ENCODE assay signal across 8 cellular contexts in the genomic region with DNA sequence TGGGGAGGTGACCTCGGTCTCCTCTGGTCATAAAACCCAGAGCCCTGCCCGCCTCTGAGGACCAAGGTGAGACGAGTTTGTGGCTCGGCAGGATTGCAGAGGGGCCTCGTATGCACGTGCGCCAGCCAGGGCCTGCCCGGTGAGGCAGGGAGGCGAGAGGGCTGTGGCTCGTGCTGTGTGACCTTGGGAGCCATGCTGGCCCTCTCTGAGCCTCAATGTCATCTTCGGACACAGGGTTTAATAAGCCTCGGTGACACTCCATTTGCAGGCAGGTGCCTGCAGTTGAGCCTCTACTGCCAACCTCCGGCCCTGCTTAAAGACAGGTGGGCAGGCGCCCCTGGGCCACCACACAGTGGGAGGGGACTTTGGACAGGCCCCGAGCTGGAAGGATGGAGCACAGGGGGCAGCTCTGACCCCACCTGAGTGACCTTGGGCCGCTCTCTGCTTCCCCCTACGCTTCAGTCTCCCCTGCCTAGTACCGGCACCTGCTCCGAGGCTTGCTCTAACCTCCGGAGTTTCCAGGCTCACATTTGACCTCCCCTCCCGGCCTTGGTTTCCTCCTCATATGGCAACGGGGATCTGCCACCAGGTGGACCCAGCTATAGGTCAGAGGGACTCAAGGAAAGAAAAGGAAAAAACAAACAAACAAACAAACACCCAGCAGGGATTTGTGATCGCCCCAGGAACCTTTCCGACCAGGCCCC. TPM values are rescaled to one million over a fixed set of nuclear protein-coding genes. Genes with fewer than 3 reads are reported as not detected.
DNase-seq lines count a peak whose midpoint lies in the region; ATAC-seq and TF ChIP-seq lines count a peak whose summit lies in the region.

No MANE protein-coding gene starts in this region.

- H3K4me1 ChIP-seq in GM23338 (ENCODE audit: insufficient read depth), result peaks cover 26% of the 10 kb centered on the region
- peaks cover 0 to 72% of the 10 kb centered on the region in 2 donors for H3K4me1 ChIP-seq in right atrium auricular region
- peaks cover 27% of the 10 kb centered on the region for H3K4me1 ChIP-seq in smooth muscle cell (ENCODE audit: low read depth)

- H3K79me2 ChIP-seq in GM23338 (replicated peaks; ENCODE audit: insufficient read depth), result peaks cover 65% of the 10 kb centered on the region
- peaks cover 66% of the 10 kb centered on the region for H3K79me2 ChIP-seq in smooth muscle cell (ENCODE audit: low read depth)

- peak overlapping the region; percentile 86 for H3K4me3 Mint-ChIP-seq in GM23338

- H3K4me2 ChIP-seq in GM23338, result peak overlapping the region; percentile 94
- peak overlapping the region; percentile 90 for H3K4me2 ChIP-seq in smooth muscle cell

- H3K27ac ChIP-seq in GM23338 (ENCODE audit: low read depth) (no peak overlapping the region), right atrium auricular region (peak overlapping the region; percentile 97 to 99), smooth muscle cell (ENCODE audit: low read depth) (peak overlapping the region; percentile 84)

- H4K20me1 ChIP-seq in GM23338 (replicated peaks; ENCODE audit: insufficient read depth) (peaks cover 33% of the 10 kb centered on the region), smooth muscle cell (ENCODE audit: low read depth) (peaks cover 65% of the 10 kb centered on the region)

- H3K4me3 ChIP-seq in GM23338, result peak overlapping the region; percentile 84
- H3K4me3 ChIP-seq in WI38 (ENCODE audit: low read depth, low read length), result peak overlapping the region; percentile 78
- peak overlapping the region; percentile 68 to 84 for H3K4me3 ChIP-seq in right atrium auricular region
- peak overlapping the region; percentile 92 for H3K4me3 ChIP-seq in smooth muscle cell

- H2AFZ ChIP-seq in GM23338 (no peak overlapping the region), smooth muscle cell (ENCODE audit: low read depth) (no peak overlapping the region)

- H3F3A ChIP-seq in GM23338 (replicated peaks; ENCODE audit: low read depth), result peaks cover 12% of the 10 kb centered on the region
- no peaks in the 10 kb centered on the region for H3F3A ChIP-seq in smooth muscle cell (ENCODE audit: low read depth)

- no peaks in the 10 kb centered on the region for H3K9me2 ChIP-seq in GM23338 (ENCODE audit: insufficient read depth)

- peak overlapping the region; percentile 93 for H3K9ac ChIP-seq in smooth muscle cell (ENCODE audit: low read depth)

- ATAC-seq in GM23338 (peak; percentile 3), HG02884 (IDR thresholded peaks at IDR 0.05; ENCODE audit: unreplicated experiment) (no peak), GM21390 (IDR thresholded peaks at IDR 0.05; ENCODE audit: unreplicated experiment) (no peak)

- DNase-seq in GM23338 (ENCODE audit: low spot score) (peak; percentile 67), right atrium auricular region (ENCODE audit: low spot score) (no peak), smooth muscle cell (lab: John Stamatoyannopoulos, UW; ENCODE audit: unreplicated experiment) (no peak), SHP77 (lab: John Stamatoyannopoulos, UW) (no peak)
- DNase-seq in stimulated activated CD4-positive, alpha-beta T cell treated with anti-CD3 and anti-CD28 coated beads, Interleukin-4, amount 100 ng/mL, for 24 hours, result no peak

- no peaks in the 10 kb centered on the region for H3K9me3 ChIP-seq in right atrium auricular region
- no peaks in the 10 kb centered on the region for H3K9me3 ChIP-seq in smooth muscle cell (replicated peaks; ENCODE audit: low read depth)

- WGBS in smooth muscle cell (ENCODE audit: low lambda C conversion rate), result 57% methylated on average over 24 of the region's 24 CpGs

- H3K36me3 Mint-ChIP-seq in GM23338 (ENCODE audit: low read depth), result peaks cover 3% of the 10 kb centered on the region; the same call in 1 of the 3 replicates

- peak; percentile 21 to 24; a peak in 2 of 4 replicates for TF ChIP-seq CTCF in GM23338 (conservative IDR thresholded peaks at IDR 0.05; ENCODE audit: low read depth in 2 of 2)
- TF ChIP-seq CTCF in WI38 (IDR thresholded peaks at IDR 0.05; ENCODE audit: low read depth, low read length), result 0 out of 2 replicates have a peak, but pooled peaks have one; percentile 8
- peak in 1 of 2 donors; percentile 19 for TF ChIP-seq CTCF in right atrium auricular region (IDR thresholded peaks at IDR 0.05)
- no peak for TF ChIP-seq CTCF in smooth muscle cell (IDR thresholded peaks at IDR 0.05; ENCODE audit: borderline replicate concordance, insufficient read depth, poor library complexity, severe bottlenecking)

- no peaks in the 10 kb centered on the region for H3K36me3 ChIP-seq in GM23338 (ENCODE audit: insufficient read depth)
- H3K36me3 ChIP-seq in right atrium auricular region, result peaks cover 10% of the 10 kb centered on the region
- H3K36me3 ChIP-seq in smooth muscle cell (ENCODE audit: low read depth), result no peaks in the 10 kb centered on the region

- peaks cover 14% of the 10 kb centered on the region for H3K27me3 Mint-ChIP-seq in GM23338 (ENCODE audit: insufficient read depth, low read depth, poor library complexity)

- H3K4me1 Mint-ChIP-seq in GM23338, result peaks cover 13% of the 10 kb centered on the region

- H3K27ac Mint-ChIP-seq in GM23338, result peak overlapping the region; percentile 95

- H3K27me3 ChIP-seq in GM23338 (ENCODE audit: insufficient read depth) (peaks cover 17% of the 10 kb centered on the region), right atrium auricular region (no peaks in the 10 kb centered on the region), smooth muscle cell (ENCODE audit: low read depth) (no peaks in the 10 kb centered on the region)

- no peaks in the 10 kb centered on the region; the same call in 2 of the 3 replicates for H3K9me3 Mint-ChIP-seq in GM23338

TF ChIP-seq in GM23338, 12 proteins besides CTCF, POLR2A, EP300 and RAD21 (continues in another document):
- TF ChIP-seq, protein P1, sequence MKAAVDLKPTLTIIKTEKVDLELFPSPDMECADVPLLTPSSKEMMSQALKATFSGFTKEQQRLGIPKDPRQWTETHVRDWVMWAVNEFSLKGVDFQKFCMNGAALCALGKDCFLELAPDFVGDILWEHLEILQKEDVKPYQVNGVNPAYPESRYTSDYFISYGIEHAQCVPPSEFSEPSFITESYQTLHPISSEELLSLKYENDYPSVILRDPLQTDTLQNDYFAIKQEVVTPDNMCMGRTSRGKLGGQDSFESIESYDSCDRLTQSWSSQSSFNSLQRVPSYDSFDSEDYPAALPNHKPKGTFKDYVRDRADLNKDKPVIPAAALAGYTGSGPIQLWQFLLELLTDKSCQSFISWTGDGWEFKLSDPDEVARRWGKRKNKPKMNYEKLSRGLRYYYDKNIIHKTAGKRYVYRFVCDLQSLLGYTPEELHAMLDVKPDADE (IDR thresholded peaks at IDR 0.05), result no peak
- TF ChIP-seq, protein P2, sequence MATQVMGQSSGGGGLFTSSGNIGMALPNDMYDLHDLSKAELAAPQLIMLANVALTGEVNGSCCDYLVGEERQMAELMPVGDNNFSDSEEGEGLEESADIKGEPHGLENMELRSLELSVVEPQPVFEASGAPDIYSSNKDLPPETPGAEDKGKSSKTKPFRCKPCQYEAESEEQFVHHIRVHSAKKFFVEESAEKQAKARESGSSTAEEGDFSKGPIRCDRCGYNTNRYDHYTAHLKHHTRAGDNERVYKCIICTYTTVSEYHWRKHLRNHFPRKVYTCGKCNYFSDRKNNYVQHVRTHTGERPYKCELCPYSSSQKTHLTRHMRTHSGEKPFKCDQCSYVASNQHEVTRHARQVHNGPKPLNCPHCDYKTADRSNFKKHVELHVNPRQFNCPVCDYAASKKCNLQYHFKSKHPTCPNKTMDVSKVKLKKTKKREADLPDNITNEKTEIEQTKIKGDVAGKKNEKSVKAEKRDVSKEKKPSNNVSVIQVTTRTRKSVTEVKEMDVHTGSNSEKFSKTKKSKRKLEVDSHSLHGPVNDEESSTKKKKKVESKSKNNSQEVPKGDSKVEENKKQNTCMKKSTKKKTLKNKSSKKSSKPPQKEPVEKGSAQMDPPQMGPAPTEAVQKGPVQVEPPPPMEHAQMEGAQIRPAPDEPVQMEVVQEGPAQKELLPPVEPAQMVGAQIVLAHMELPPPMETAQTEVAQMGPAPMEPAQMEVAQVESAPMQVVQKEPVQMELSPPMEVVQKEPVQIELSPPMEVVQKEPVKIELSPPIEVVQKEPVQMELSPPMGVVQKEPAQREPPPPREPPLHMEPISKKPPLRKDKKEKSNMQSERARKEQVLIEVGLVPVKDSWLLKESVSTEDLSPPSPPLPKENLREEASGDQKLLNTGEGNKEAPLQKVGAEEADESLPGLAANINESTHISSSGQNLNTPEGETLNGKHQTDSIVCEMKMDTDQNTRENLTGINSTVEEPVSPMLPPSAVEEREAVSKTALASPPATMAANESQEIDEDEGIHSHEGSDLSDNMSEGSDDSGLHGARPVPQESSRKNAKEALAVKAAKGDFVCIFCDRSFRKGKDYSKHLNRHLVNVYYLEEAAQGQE (IDR thresholded peaks at IDR 0.05; ENCODE audit: unreplicated experiment), result no peak
- no peak for TF ChIP-seq EZH2phosphoT487 (IDR thresholded peaks at IDR 0.05; ENCODE audit: unreplicated experiment)
- no peak for TF ChIP-seq CREB1 (CRISPR knock-in tag; IDR thresholded peaks at IDR 0.05; ENCODE audit: low read depth)
- no peak for TF ChIP-seq ZNF114 (CRISPR knock-in tag; IDR thresholded peaks at IDR 0.05)
- TF ChIP-seq ZNF331 (CRISPR knock-in tag; IDR thresholded peaks at IDR 0.05; ENCODE audit: low read depth), result no peak

RNA-seq across cellular contexts. Expression of a gene that starts 3.2 kb away (rescaled TPM):
- total RNA-seq in GM23338 (2014; rRNA removed; shearing (Covaris generic)), result 28.5 and 35.0 TPM in 2 replicates
- polyA plus RNA-seq in GM23338 (2016; fragmentation: Nextera tagmentation; extraction: Ambion mirVana) (9.5 and 11.1 TPM in 2 replicates), smooth muscle cell (36.0 and 53.4 TPM in 2 replicates)
- total RNA-seq in right atrium auricular region (10 to 100 TPM; 33.8 to 50.0 TPM), smooth muscle cell (13.3 and 16.1 TPM in 2 replicates)

RNA-seq across cellular contexts. Expression of a gene that starts 56.0 kb away (rescaled TPM):
- 34.1 and 48.4 TPM in 2 replicates for total RNA-seq in GM23338 (2014; rRNA removed; shearing (Covaris generic))
- polyA plus RNA-seq in GM23338 (2016; fragmentation: Nextera tagmentation; extraction: Ambion mirVana), result 17.0 and 20.0 TPM in 2 replicates
- total RNA-seq in right atrium auricular region, result 10 to 100 TPM; 10.9 to 11.4 TPM
- 15.6 and 17.3 TPM in 2 replicates for total RNA-seq in smooth muscle cell
- 8.1 and 14.0 TPM in 2 replicates for polyA plus RNA-seq in smooth muscle cell
